11 cellular contexts compared by ENCODE assay signal in the genomic region with DNA sequence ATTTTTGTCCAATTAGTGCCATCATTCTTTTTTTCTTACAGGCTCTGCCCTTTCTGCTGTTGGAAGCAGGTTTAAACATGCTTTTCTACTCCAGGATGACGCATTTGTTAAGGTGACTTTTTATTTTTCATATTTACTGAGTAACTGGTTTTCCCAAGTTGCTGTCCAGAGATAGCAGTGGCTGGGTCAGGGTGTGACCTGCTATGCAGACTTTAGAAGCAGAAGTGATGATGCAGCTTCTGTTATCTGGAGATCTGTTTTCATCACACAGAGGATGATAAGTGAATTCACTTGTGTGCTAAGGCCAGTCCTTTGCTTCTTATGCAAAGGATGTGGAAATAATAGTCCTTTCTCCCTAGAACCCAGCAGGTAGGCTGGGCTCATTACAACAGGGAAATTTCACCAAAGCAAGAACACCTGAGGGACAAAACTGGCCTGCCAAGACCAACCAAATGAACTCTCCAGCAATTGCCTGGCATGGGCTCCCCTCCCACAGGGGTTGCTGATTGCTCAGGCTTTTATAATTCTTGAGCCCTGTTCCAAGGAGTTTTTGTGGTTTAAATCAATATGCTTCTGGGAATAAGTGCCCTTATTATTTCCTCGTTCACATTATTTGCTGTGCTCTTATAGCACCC.
DNase-seq lines count a peak whose midpoint lies in the region; ATAC-seq and TF ChIP-seq lines count a peak whose summit lies in the region.
"Had no signal": no experiment of that assay in that cellular context is flagged by ENCODE, and none has a peak within 500 bp of the region (broad histone marks: within the 10 kb centered on the region; RNA-seq: fewer than 3 reads in every experiment).

No MANE protein-coding gene starts in this region.

- intact Hi-C loops in breast epithelium (cut with DNase I; ENCODE audit: low total_unique reads) (no loop called here), posterior vena cava (cut with DNase I) (no loop called here)

- peaks cover 27% of the 10 kb centered on the region for H3K4me1 Mint-ChIP-seq in GM23338

- peak overlapping the region; percentile 70; the same call in 1 of the 2 replicates for H2AFZ ChIP-seq in GM23338

- H3K36me3 Mint-ChIP-seq in GM23338 (ENCODE audit: low read depth): no peaks in the 10 kb centered on the region

- no peak for TF ChIP-seq CTCF in GM23338 (conservative IDR thresholded peaks at IDR 0.05; ENCODE audit: low read depth in 2 of 2)
- no peak for TF ChIP-seq CTCF in breast epithelium (IDR thresholded peaks at IDR 0.05)

- TF ChIP-seq POLR2A in breast epithelium (IDR thresholded peaks at IDR 0.05): no peak

- H3K4me3 ChIP-seq in GM23338 (no peak overlapping the region; the same call in 1 of the 2 replicates), breast epithelium (no peak overlapping the region)
- H3K4me3 ChIP-seq: gastroesophageal sphincter had no signal

- peak overlapping the region; percentile 59 for H3K4me2 ChIP-seq in GM23338

- H3K27ac ChIP-seq in GM23338 (ENCODE audit: low read depth): no peak overlapping the region
- peak overlapping the region; percentile 73 to 80 for H3K27ac ChIP-seq in breast epithelium
- H3K27ac ChIP-seq: gastroesophageal sphincter had no signal

- H3K27me3 Mint-ChIP-seq in GM23338 (ENCODE audit: insufficient read depth, low read depth, poor library complexity): peaks cover 4% of the 10 kb centered on the region

- peak; percentile 79 for ATAC-seq in GM23338
- ATAC-seq: gastroesophageal sphincter had no signal

- peak overlapping the region; percentile 76; the same call in 1 of the 2 replicates for H3K27ac Mint-ChIP-seq in GM23338
- H3K27ac Mint-ChIP-seq: activated T-cell treated with anti-CD3 and anti-CD28 coated beads, Interleukin-2, amount 50 U/mL, for 24 hours had no signal

- H4K20me1 ChIP-seq in GM23338 (replicated peaks; ENCODE audit: insufficient read depth): no peaks in the 10 kb centered on the region

- H3K9me3 Mint-ChIP-seq in GM23338: no peaks in the 10 kb centered on the region; the same call in 2 of the 3 replicates
- H3K9me3 Mint-ChIP-seq: activated T-cell treated with anti-CD3 and anti-CD28 coated beads, Interleukin-2, amount 50 U/mL, for 24 hours had no signal

- H3F3A ChIP-seq in GM23338 (replicated peaks; ENCODE audit: low read depth): no peaks in the 10 kb centered on the region

- H3K27me3 ChIP-seq in GM23338 (ENCODE audit: insufficient read depth) (no peaks in the 10 kb centered on the region), breast epithelium (no peaks in the 10 kb centered on the region)

- H3K36me3 ChIP-seq in GM23338 (ENCODE audit: insufficient read depth): no peaks in the 10 kb centered on the region
- no peaks in the 10 kb centered on the region for H3K36me3 ChIP-seq in breast epithelium
- H3K36me3 ChIP-seq: gastroesophageal sphincter had no signal

- no peaks in the 10 kb centered on the region for H3K79me2 ChIP-seq in GM23338 (replicated peaks; ENCODE audit: insufficient read depth)

- H3K4me1 ChIP-seq in GM23338 (ENCODE audit: insufficient read depth) (peaks cover 23% of the 10 kb centered on the region), breast epithelium (peaks cover 7 to 18% of the 10 kb centered on the region in 2 donors)
- H3K4me1 ChIP-seq: gastroesophageal sphincter had no signal

- H3K9me2 ChIP-seq in GM23338 (ENCODE audit: insufficient read depth): no peaks in the 10 kb centered on the region

- no peak overlapping the region for H3K4me3 Mint-ChIP-seq in GM23338
- H3K4me3 Mint-ChIP-seq: activated T-cell treated with anti-CD3 and anti-CD28 coated beads, Interleukin-2, amount 50 U/mL, for 24 hours had no signal

- peak; percentile 43 for DNase-seq in GM23338 (ENCODE audit: low spot score)
- DNase-seq in NCI-H2107 (lab: John Stamatoyannopoulos, UW): peak; percentile 92
- DNase-seq in breast epithelium (ENCODE audit: low spot score in 2 of 2): peak in 1 of 2 donors; percentile 67
- DNase-seq in mucosa of gallbladder (ENCODE audit: low spot score): peak; percentile 54
- no peak for DNase-seq in OCI-M2 (lab: John Stamatoyannopoulos, UW; ENCODE audit: unreplicated experiment)
- no peak for DNase-seq in posterior vena cava (ENCODE audit: low spot score)
- DNase-seq in cerebellar nuclear complex (lab: John Stamatoyannopoulos, UW): no peak
- no peak for DNase-seq in NCI-H524 (lab: John Stamatoyannopoulos, UW)
- DNase-seq: activated T-cell treated with anti-CD3 and anti-CD28 coated beads, Interleukin-2, amount 50 U/mL, for 24 hours; stimulated activated naive CD4-positive, alpha-beta T cell treated with Interleukin-2 at 50 U/mL for 16 hours had no signal

- no peaks in the 10 kb centered on the region for H3K9me3 ChIP-seq in breast epithelium
- H3K9me3 ChIP-seq: gastroesophageal sphincter had no signal

TF ChIP-seq in GM23338, 12 proteins besides CTCF, POLR2A, EP300 and RAD21:
- TF ChIP-seq ZNF331 (CRISPR knock-in tag; IDR thresholded peaks at IDR 0.05; ENCODE audit: low read depth): no peak
- TF ChIP-seq, protein P1, sequence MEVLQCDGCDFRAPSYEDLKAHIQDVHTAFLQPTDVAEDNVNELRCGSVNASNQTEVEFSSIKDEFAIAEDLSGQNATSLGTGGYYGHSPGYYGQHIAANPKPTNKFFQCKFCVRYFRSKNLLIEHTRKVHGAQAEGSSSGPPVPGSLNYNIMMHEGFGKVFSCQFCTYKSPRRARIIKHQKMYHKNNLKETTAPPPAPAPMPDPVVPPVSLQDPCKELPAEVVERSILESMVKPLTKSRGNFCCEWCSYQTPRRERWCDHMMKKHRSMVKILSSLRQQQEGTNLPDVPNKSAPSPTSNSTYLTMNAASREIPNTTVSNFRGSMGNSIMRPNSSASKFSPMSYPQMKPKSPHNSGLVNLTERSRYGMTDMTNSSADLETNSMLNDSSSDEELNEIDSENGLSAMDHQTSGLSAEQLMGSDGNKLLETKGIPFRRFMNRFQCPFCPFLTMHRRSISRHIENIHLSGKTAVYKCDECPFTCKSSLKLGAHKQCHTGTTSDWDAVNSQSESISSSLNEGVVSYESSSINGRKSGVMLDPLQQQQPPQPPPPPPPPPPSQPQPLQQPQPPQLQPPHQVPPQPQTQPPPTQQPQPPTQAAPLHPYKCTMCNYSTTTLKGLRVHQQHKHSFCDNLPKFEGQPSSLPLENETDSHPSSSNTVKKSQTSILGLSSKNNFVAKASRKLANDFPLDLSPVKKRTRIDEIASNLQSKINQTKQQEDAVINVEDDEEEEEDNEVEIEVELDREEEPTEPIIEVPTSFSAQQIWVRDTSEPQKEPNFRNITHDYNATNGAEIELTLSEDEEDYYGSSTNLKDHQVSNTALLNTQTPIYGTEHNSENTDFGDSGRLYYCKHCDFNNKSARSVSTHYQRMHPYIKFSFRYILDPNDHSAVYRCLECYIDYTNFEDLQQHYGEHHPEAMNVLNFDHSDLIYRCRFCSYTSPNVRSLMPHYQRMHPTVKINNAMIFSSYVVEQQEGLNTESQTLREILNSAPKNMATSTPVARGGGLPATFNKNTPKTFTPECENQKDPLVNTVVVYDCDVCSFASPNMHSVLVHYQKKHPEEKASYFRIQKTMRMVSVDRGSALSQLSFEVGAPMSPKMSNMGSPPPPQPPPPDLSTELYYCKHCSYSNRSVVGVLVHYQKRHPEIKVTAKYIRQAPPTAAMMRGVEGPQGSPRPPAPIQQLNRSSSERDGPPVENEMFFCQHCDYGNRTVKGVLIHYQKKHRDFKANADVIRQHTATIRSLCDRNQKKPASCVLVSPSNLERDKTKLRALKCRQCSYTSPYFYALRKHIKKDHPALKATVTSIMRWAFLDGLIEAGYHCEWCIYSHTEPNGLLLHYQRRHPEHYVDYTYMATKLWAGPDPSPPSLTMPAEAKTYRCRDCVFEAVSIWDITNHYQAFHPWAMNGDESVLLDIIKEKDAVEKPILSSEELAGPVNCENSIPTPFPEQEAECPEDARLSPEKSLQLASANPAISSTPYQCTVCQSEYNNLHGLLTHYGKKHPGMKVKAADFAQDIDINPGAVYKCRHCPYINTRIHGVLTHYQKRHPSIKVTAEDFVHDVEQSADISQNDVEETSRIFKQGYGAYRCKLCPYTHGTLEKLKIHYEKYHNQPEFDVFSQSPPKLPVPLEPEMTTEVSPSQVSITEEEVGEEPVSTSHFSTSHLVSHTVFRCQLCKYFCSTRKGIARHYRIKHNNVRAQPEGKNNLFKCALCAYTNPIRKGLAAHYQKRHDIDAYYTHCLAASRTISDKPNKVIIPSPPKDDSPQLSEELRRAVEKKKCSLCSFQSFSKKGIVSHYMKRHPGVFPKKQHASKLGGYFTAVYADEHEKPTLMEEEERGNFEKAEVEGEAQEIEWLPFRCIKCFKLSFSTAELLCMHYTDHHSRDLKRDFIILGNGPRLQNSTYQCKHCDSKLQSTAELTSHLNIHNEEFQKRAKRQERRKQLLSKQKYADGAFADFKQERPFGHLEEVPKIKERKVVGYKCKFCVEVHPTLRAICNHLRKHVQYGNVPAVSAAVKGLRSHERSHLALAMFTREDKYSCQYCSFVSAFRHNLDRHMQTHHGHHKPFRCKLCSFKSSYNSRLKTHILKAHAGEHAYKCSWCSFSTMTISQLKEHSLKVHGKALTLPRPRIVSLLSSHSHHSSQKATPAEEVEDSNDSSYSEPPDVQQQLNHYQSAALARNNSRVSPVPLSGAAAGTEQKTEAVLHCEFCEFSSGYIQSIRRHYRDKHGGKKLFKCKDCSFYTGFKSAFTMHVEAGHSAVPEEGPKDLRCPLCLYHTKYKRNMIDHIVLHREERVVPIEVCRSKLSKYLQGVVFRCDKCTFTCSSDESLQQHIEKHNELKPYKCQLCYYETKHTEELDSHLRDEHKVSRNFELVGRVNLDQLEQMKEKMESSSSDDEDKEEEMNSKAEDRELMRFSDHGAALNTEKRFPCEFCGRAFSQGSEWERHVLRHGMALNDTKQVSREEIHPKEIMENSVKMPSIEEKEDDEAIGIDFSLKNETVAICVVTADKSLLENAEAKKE (CRISPR knock-in tag; IDR thresholded peaks at IDR 0.05): peak; percentile 65

Comparison
In these comparisons a context has a peak if more than half of its experiments do, and no peak if none do; other contexts are left out.
1. DNase-seq: peak in GM23338 (single experiment), NCI-H2107 (single experiment) and mucosa of gallbladder (single experiment); none in OCI-M2 (single experiment), posterior vena cava (single experiment), cerebellar nuclear complex (0 of 2) and NCI-H524 (0 of 2).